In genomic region chr2:230906471-230907230, GRCh38 we compare ENCODE assay signal across 16 cellular contexts. TPM values are rescaled to one million over a fixed set of nuclear protein-coding genes. Genes with fewer than 3 reads are reported as not detected.
DNase-seq lines count a peak whose midpoint lies in the region; ATAC-seq, FAIRE-seq and TF ChIP-seq lines count a peak whose summit lies in the region.
"Had no signal": no experiment of that assay in that cellular context is flagged by ENCODE, and none has a peak within 500 bp of the region (broad histone marks: within the 10 kb centered on the region; RNA-seq: fewer than 3 reads in every experiment).

No MANE protein-coding gene starts in this region.

- H3K4me3 ChIP-seq in H1 (ENCODE audit: extremely low read depth in 1 of 4, insufficient read depth in 2 of 4, low read depth in 3 of 4, low read length in 4 of 4) = no peak overlapping the region
- H3K4me3 ChIP-seq: left lung, prostate gland had no signal

- FAIRE-seq in H1 (lab: Jason Lieb, UNC) = no peak
- FAIRE-seq: bronchial epithelial cell, HTR-8/SVneo had no signal

- H3K4me2 ChIP-seq in H9 (ENCODE audit: insufficient read depth, insufficient read length, low read length) (no peak overlapping the region), H1 (ENCODE audit: insufficient read depth in 1 of 2, low read depth in 2 of 2, low read length in 2 of 2) (no peak overlapping the region)

- DNase-seq in H9 = peak; percentile 20
- peak; percentile 12 for DNase-seq in activated B cell treated with CpG ODN at 0.5 μM for 24 hours
- no peak for DNase-seq in H1 (ENCODE audit: low read depth in 1 of 2, low spot score in 2 of 2)
- no peak for DNase-seq in HK-2 (ENCODE audit: unreplicated experiment)
- DNase-seq: activated naive CD8-positive, alpha-beta T cell treated with anti-CD3 and anti-CD28 coated beads, Interleukin-2, amount 10 ng/mL, durations not matched to agents 7 days and 5 days; C1 segment of cervical spinal cord; NCI-H187; NCI-H446 had no signal

- intact Hi-C loops in activated B cell treated with CpG ODN at 0.5 μM for 24 hours (cut with micrococcal nuclease) = no loop called here

- H3K27me3 ChIP-seq in H9 (ENCODE audit: insufficient read depth, low read length) (no peaks in the 10 kb centered on the region), H1 (replicated peaks in 1 of 4; ENCODE audit: control insufficient read depth in 3 of 4, extremely low read depth in 1 of 4, insufficient read depth in 3 of 4, low read length in 3 of 4) (peaks cover 0 to 11% (median 0%) of the 10 kb centered on the region in 4 experiments; a peak in 3 of 7 replicates)
- H3K27me3 ChIP-seq: left lung had no signal

- TF ChIP-seq CTCF in H9 (conservative IDR thresholded peaks at IDR 0.05) (no peak), activated B cell treated with CpG ODN at 0.5 μM for 24 hours (IDR thresholded peaks at IDR 0.05) (no peak), H1 (IDR thresholded peaks at IDR 0.05; ENCODE audit: control extremely low read depth in 1 of 3, insufficient read depth in 1 of 3, low read depth in 1 of 3, low read length in 3 of 3) (no peak)

- H3T11ph ChIP-seq in H9 (ENCODE audit: low read length) = no peak overlapping the region

- no peak overlapping the region for H2AFZ ChIP-seq in H9 (ENCODE audit: low read length)
- H2AFZ ChIP-seq in H1 (ENCODE audit: low read length) = no peak overlapping the region

- H3K27ac ChIP-seq in H9 (ENCODE audit: insufficient read length, low read depth, low read length) (no peak overlapping the region), H1 (ENCODE audit: low read depth, low read length) (no peak overlapping the region)
- H3K27ac ChIP-seq: left lung, prostate gland had no signal

- H3K18ac ChIP-seq in H9 (ENCODE audit: insufficient read length, low read depth, low read length) (no peak overlapping the region), H1 (ENCODE audit: extremely low read depth, low read length) (no peak overlapping the region)

- H4K8ac ChIP-seq in H9 (replicated peaks; ENCODE audit: insufficient read length, low read depth, low read length) = no peak overlapping the region
- H4K8ac ChIP-seq in H1 (ENCODE audit: extremely low read depth, insufficient read depth, low read length) = no peak overlapping the region

- no peaks in the 10 kb centered on the region for H3K79me1 ChIP-seq in H9 (ENCODE audit: insufficient read depth, low read depth, low read length, poor library complexity, severe bottlenecking)
- H3K79me1 ChIP-seq in H1 (ENCODE audit: low read depth, low read length) = no peaks in the 10 kb centered on the region

- no peak overlapping the region for H2BK120ac ChIP-seq in H9 (ENCODE audit: low read depth, low read length, poor library complexity, severe bottlenecking)
- no peak overlapping the region for H2BK120ac ChIP-seq in H1 (replicated peaks; ENCODE audit: low read depth, low read length)

- no CpG with 5 or more reads among the region's 15 CpGs for WGBS in H9 (ENCODE audit: extremely low coverage, insufficient read length, low lambda C conversion rate)
- WGBS in H1 (ENCODE audit: extremely low coverage in 1 of 2, insufficient coverage in 1 of 2, insufficient read length in 1 of 2, insufficient replicate concordance in 2 of 2, low coverage in 1 of 2, low lambda C conversion rate in 2 of 2, missing lambda C conversion rate in 1 of 2), 2 experiments = 88% methylated on average over 15 of the region's 15 CpGs; no CpG with 5 or more reads in 1 of the 2 experiments

- H2AK5ac ChIP-seq in H9 (ENCODE audit: insufficient read length, low read length) (no peak overlapping the region), H1 (ENCODE audit: low read depth, low read length) (no peak overlapping the region)

- POLR2A ChIA-PET in activated B cell treated with CpG ODN at 0.5 μM for 24 hours (lab: Charles Lee) = no interaction called here
- POLR2A ChIA-PET in H1 (lab: Charles Lee; ENCODE audit: partially characterized antibody) = interaction anchor here (1.2 kb wide), 1 partner anchor 10 kb away, joined by 3 read pairs; no protein-coding TSS in a partner anchor

- no peak for TF ChIP-seq RAD21 in H1 (IDR thresholded peaks at IDR 0.05 in 1 of 2, conservative IDR thresholded peaks at IDR 0.05 in 1 of 2; ENCODE audit: low read depth in 2 of 2, low read length in 2 of 2)

- H3K79me2 ChIP-seq in H9 (ENCODE audit: insufficient read depth, low read length) (no peaks in the 10 kb centered on the region), H1 (ENCODE audit: control insufficient read depth in 1 of 2, insufficient read depth in 2 of 2, low read length in 2 of 2) (no peaks in the 10 kb centered on the region)

- TF ChIP-seq EP300 in H1 (IDR thresholded peaks at IDR 0.05; ENCODE audit: borderline replicate concordance in 1 of 2, low read depth in 2 of 2, low read length in 2 of 2) = no peak

- H3K9me3 ChIP-seq in H9 (ENCODE audit: control insufficient read depth, low read depth, low read length) (no peaks in the 10 kb centered on the region), H1 (ENCODE audit: insufficient read depth in 2 of 2, low read depth in 1 of 2, low read length in 1 of 2) (no peaks in the 10 kb centered on the region)
- H3K9me3 ChIP-seq: left lung, prostate gland had no signal

- H2BK20ac ChIP-seq in H9 (ENCODE audit: low read depth, low read length, poor library complexity, severe bottlenecking) = no peak overlapping the region
- H2BK20ac ChIP-seq in H1 (ENCODE audit: low read length) = 0 out of 2 replicates have a peak overlapping the region, but pooled peaks have one; percentile 56

- peaks cover 52 to 56% of the 10 kb centered on the region in 2 experiments for H3K4me1 Mint-ChIP-seq in H9
- H3K4me1 Mint-ChIP-seq in activated B cell treated with CpG ODN at 0.5 μM for 24 hours = peaks cover 20% of the 10 kb centered on the region
- peaks cover 65% of the 10 kb centered on the region for H3K4me1 Mint-ChIP-seq in stimulated activated memory B cell treated with anti-CD40 and anti-IgM and Interleukin-4, amounts not matched to agents 10 μg/mL and 1 μg/mL and 100 μg/mL, for 72 hours

- CTCF ChIA-PET in activated B cell treated with CpG ODN at 0.5 μM for 24 hours (lab: Charles Lee) (interaction anchor here (1.7 to 3.2 kb wide), 2 partner anchors 58 to 81 kb away, joined by 6 to 12 read pairs; no protein-coding TSS in a partner anchor), H1 (lab: Charles Lee; ENCODE audit: partially characterized antibody) (interaction anchor here (0.9 to 21.7 kb wide), 10 partner anchors 9 to 197 kb away, joined by 3 to 332 read pairs (median 4); partner anchors contain the start of gene GPR55)

- H3K27me3 Mint-ChIP-seq in H9 (ENCODE audit: low read depth) (peaks cover 63% of the 10 kb centered on the region), activated B cell treated with CpG ODN at 0.5 μM for 24 hours (peaks cover 1% of the 10 kb centered on the region)
- H3K27me3 Mint-ChIP-seq in stimulated activated memory B cell treated with anti-CD40 and anti-IgM and Interleukin-4, amounts not matched to agents 10 μg/mL and 1 μg/mL and 100 μg/mL, for 72 hours = no peaks in the 10 kb centered on the region
- H3K27me3 Mint-ChIP-seq: activated naive CD8-positive, alpha-beta T cell treated with anti-CD3 and anti-CD28 coated beads, Interleukin-2, amount 10 ng/mL, durations not matched to agents 7 days and 5 days had no signal

- H4K20me1 ChIP-seq in H9 (ENCODE audit: control insufficient read depth, insufficient read depth, insufficient read length) (no peaks in the 10 kb centered on the region), H1 (replicated peaks in 1 of 2; ENCODE audit: control insufficient read depth in 1 of 2, insufficient read depth in 2 of 2, low read length in 2 of 2) (no peaks in the 10 kb centered on the region)

- H3K4ac ChIP-seq in H9 (ENCODE audit: low read depth, low read length) (no peak overlapping the region), H1 (replicated peaks; ENCODE audit: insufficient read length, low read depth, low read length) (no peak overlapping the region)

- H3K27ac Mint-ChIP-seq in H9 (no peak overlapping the region; a peak in 2 of 7 replicates), activated B cell treated with CpG ODN at 0.5 μM for 24 hours (no peak overlapping the region)
- peak overlapping the region; percentile 38 for H3K27ac Mint-ChIP-seq in stimulated activated memory B cell treated with anti-CD40 and anti-IgM and Interleukin-4, amounts not matched to agents 10 μg/mL and 1 μg/mL and 100 μg/mL, for 72 hours
- H3K27ac Mint-ChIP-seq: activated naive CD8-positive, alpha-beta T cell treated with anti-CD3 and anti-CD28 coated beads, Interleukin-2, amount 10 ng/mL, durations not matched to agents 7 days and 5 days had no signal

- H3K36me3 Mint-ChIP-seq in H9 (ENCODE audit: insufficient read depth in 1 of 3, low read depth in 3 of 3) (no peaks in the 10 kb centered on the region), activated B cell treated with CpG ODN at 0.5 μM for 24 hours (ENCODE audit: low read depth) (peaks cover 2% of the 10 kb centered on the region)
- peaks cover 38% of the 10 kb centered on the region for H3K36me3 Mint-ChIP-seq in stimulated activated memory B cell treated with anti-CD40 and anti-IgM and Interleukin-4, amounts not matched to agents 10 μg/mL and 1 μg/mL and 100 μg/mL, for 72 hours

- H3K14ac ChIP-seq in H9 (ENCODE audit: insufficient read depth, low read length) (no peak overlapping the region), H1 (ENCODE audit: insufficient read length) (no peak overlapping the region)

- H3K23me2 ChIP-seq in H9 (ENCODE audit: insufficient read length, low read depth, low read length, poor library complexity, severe bottlenecking) = no peaks in the 10 kb centered on the region
- H3K23me2 ChIP-seq in H1 (ENCODE audit: low read depth, low read length) = no peaks in the 10 kb centered on the region

- H3K56ac ChIP-seq in H9 (ENCODE audit: insufficient read length, low read depth, low read length) (no peak overlapping the region), H1 (replicated peaks; ENCODE audit: insufficient read length, low read depth, low read length) (no peak overlapping the region)

- H3K23ac ChIP-seq in H9 (ENCODE audit: insufficient read length, low read depth, low read length) (no peak overlapping the region), H1 (ENCODE audit: insufficient read length) (no peak overlapping the region)

- H3K9me3 Mint-ChIP-seq in H9 (no peaks in the 10 kb centered on the region; a peak in 1 of 5 replicates), activated B cell treated with CpG ODN at 0.5 μM for 24 hours (no peaks in the 10 kb centered on the region)
- no peaks in the 10 kb centered on the region for H3K9me3 Mint-ChIP-seq in stimulated activated memory B cell treated with anti-CD40 and anti-IgM and Interleukin-4, amounts not matched to agents 10 μg/mL and 1 μg/mL and 100 μg/mL, for 72 hours
- H3K9me3 Mint-ChIP-seq: activated naive CD8-positive, alpha-beta T cell treated with anti-CD3 and anti-CD28 coated beads, Interleukin-2, amount 10 ng/mL, durations not matched to agents 7 days and 5 days had no signal

- H3K36me3 ChIP-seq in H1 (ENCODE audit: control insufficient read depth in 2 of 4, insufficient read depth in 4 of 4, low read length in 3 of 4) = no peaks in the 10 kb centered on the region
- H3K36me3 ChIP-seq: left lung, prostate gland had no signal

- H4K91ac ChIP-seq in H9 (ENCODE audit: insufficient read length, low read depth, low read length) (no peak overlapping the region), H1 (replicated peaks; ENCODE audit: insufficient read length, low read length) (peak overlapping the region; percentile 46)

- H2BK5ac ChIP-seq in H9 (ENCODE audit: insufficient read length, low read length) = no peak overlapping the region
- peak overlapping the region; percentile 50; the same call in 1 of the 2 replicates for H2BK5ac ChIP-seq in H1 (ENCODE audit: low read depth, low read length)

- no peak overlapping the region for H4K5ac ChIP-seq in H9 (ENCODE audit: insufficient read length, low read depth, low read length)
- H4K5ac ChIP-seq in H1 (ENCODE audit: insufficient read length, low read depth, low read length) = no peak overlapping the region

- TF ChIP-seq POLR2A in H1 (IDR thresholded peaks at IDR 0.05; ENCODE audit: control extremely low read depth in 1 of 2, low read depth in 2 of 2, low read length in 2 of 2) = no peak

- no peak overlapping the region for H2BK12ac ChIP-seq in H9 (ENCODE audit: insufficient read length, low read depth, low read length)
- peak overlapping the region; percentile 44; the same call in 1 of the 2 replicates for H2BK12ac ChIP-seq in H1 (ENCODE audit: low read depth, low read length)

- H3K4me1 ChIP-seq in H9 (ENCODE audit: insufficient read depth, low read length) (peaks cover 13% of the 10 kb centered on the region; the same call in 1 of the 2 replicates), H1 (replicated peaks in 1 of 4; ENCODE audit: control insufficient read depth in 3 of 4, insufficient read depth in 4 of 4, low read length in 3 of 4) (peaks cover 7 to 28% (median 20%) of the 10 kb centered on the region in 4 experiments)
- H3K4me1 ChIP-seq: left lung, prostate gland had no signal

- H3K9ac ChIP-seq in H9 (ENCODE audit: extremely low read depth, insufficient read length, low read length) (no peak overlapping the region), H1 (replicated peaks in 1 of 4; ENCODE audit: extremely low read depth in 1 of 4, low read depth in 3 of 4, low read length in 3 of 4) (no peak overlapping the region)

- no peak overlapping the region for H3K4me3 Mint-ChIP-seq in H9
- no peak overlapping the region for H3K4me3 Mint-ChIP-seq in activated B cell treated with CpG ODN at 0.5 μM for 24 hours
- no peak overlapping the region for H3K4me3 Mint-ChIP-seq in stimulated activated memory B cell treated with anti-CD40 and anti-IgM and Interleukin-4, amounts not matched to agents 10 μg/mL and 1 μg/mL and 100 μg/mL, for 72 hours
- H3K4me3 Mint-ChIP-seq: activated naive CD8-positive, alpha-beta T cell treated with anti-CD3 and anti-CD28 coated beads, Interleukin-2, amount 10 ng/mL, durations not matched to agents 7 days and 5 days had no signal

- ATAC-seq in activated B cell treated with CpG ODN at 0.5 μM for 24 hours (ENCODE audit: low read depth) (no peak), HG03521 (IDR thresholded peaks at IDR 0.05; ENCODE audit: unreplicated experiment) (no peak), HG02759 (IDR thresholded peaks at IDR 0.05; ENCODE audit: unreplicated experiment) (no peak)
- no peak for ATAC-seq in stimulated activated memory B cell treated with anti-CD40 and anti-IgM and Interleukin-4, amounts not matched to agents 10 μg/mL and 1 μg/mL and 100 μg/mL, for 72 hours

- H2BK15ac ChIP-seq in H9 (ENCODE audit: low read depth, low read length) (no peak overlapping the region), H1 (ENCODE audit: low read length) (peak overlapping the region; percentile 85; the same call in 1 of the 2 replicates)

RNA-seq across cellular contexts. Expression of gene GPR55, which starts 18.4 kb away (rescaled TPM):
- total RNA-seq in H9 (2021) = 0.11 TPM in 1 of 2 replicates, not detected in the other
- total RNA-seq in activated B cell treated with CpG ODN at 0.5 μM for 24 hours = 4.5 and 6.3 TPM in 2 replicates
- not detected in 2 replicates for total RNA-seq in H1 (2021; fragmentation: NEBNext Ultra II Directional; extraction: Animal tissue kit (Norgen Biotek cat#: 25700))
- not detected in 2 replicates for polyA plus RNA-seq in H1 (2011; rRNA removed)
- not detected for polyA plus RNA-seq in H1 (2011; cell fraction: cytosol; rRNA removed)
- not detected for polyA plus RNA-seq in H1 (2011; cell fraction: nucleus; rRNA removed)
- polyA plus RNA-seq in H1 (2012, experiment 1 of 2) = not detected in 4 replicates
- not detected for polyA plus RNA-seq in H1 (2012, experiment 2 of 2)
- polyA plus RNA-seq in H1 (2013, experiment 1 of 2) = not detected
- polyA plus RNA-seq in H1 (2013, experiment 2 of 2) = not detected
- not detected in 2 replicates for polyA minus RNA-seq in H1 (2011; rRNA and poly(A)+ RNA removed)
- not detected for polyA minus RNA-seq in H1 (2011; cell fraction: cytosol; rRNA and poly(A)+ RNA removed)
- not detected for polyA minus RNA-seq in H1 (2011; cell fraction: nucleus; rRNA and poly(A)+ RNA removed)
- total RNA-seq: bronchial epithelial cell, M059J had no signal

RNA-seq across cellular contexts. Expression of gene ITM2C, which starts 41.9 kb away (rescaled TPM):
- 297 and 302 TPM in 2 replicates for total RNA-seq in H9 (2021)
- 102 and 117 TPM in 2 replicates for total RNA-seq in activated B cell treated with CpG ODN at 0.5 μM for 24 hours
- total RNA-seq in H1 (2021; fragmentation: NEBNext Ultra II Directional; extraction: Animal tissue kit (Norgen Biotek cat#: 25700)) = 362 and 367 TPM in 2 replicates
- polyA plus RNA-seq in H1 (2011; rRNA removed) = 742 and 889 TPM in 2 replicates
- polyA plus RNA-seq in H1 (2011; cell fraction: cytosol; rRNA removed) = 714 TPM
- polyA plus RNA-seq in H1 (2011; cell fraction: nucleus; rRNA removed) = 967 TPM
- polyA plus RNA-seq in H1 (2012, experiment 1 of 2) = 466 to 565 TPM (median 504 TPM) in 4 replicates
- 396 TPM for polyA plus RNA-seq in H1 (2012, experiment 2 of 2)
- polyA plus RNA-seq in H1 (2013, experiment 1 of 2) = 442 TPM
- 531 TPM for polyA plus RNA-seq in H1 (2013, experiment 2 of 2)
- polyA minus RNA-seq in H1 (2011; rRNA and poly(A)+ RNA removed) = 807 and 840 TPM in 2 replicates
- 239 TPM for polyA minus RNA-seq in H1 (2011; cell fraction: cytosol; rRNA and poly(A)+ RNA removed)
- polyA minus RNA-seq in H1 (2011; cell fraction: nucleus; rRNA and poly(A)+ RNA removed) = 131 TPM

Comparison
In these comparisons a context has a peak if more than half of its experiments do, and no peak if none do; other contexts are left out.
1. DNase-seq: peak in H9 (single experiment) and activated B cell treated with CpG ODN at 0.5 μM for 24 hours (single experiment); none in H1 (0 of 2) and HK-2 (single experiment).